ENCODE assay signal across 17 cellular contexts in the genomic region with DNA sequence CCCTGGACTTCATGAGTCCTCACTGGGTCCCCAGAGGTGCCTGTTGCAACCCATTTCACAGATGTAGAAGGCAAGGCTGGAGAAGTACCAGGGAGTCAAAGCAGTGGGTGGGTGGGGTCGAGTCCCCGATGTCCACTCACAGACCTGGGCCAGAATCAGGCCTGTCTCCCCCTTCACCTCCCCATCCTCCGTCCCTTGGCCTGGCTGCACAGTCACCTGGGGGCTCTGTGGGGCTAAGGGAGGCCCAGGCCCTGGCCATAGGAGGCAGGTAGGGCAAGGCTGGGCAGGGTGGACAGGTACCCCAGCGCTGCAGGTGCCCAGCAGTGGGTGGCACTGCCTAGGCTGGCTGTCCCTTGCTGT. TPM values are rescaled to one million over a fixed set of nuclear protein-coding genes. Genes with fewer than 3 reads are reported as not detected.
A peak's percentile ranks its signal among the peaks of the same experiment; 100 is the strongest.
DNase-seq lines count a peak whose midpoint lies in the region; ATAC-seq and TF ChIP-seq lines count a peak whose summit lies in the region.
"Had no signal": no experiment of that assay in that cellular context is flagged by ENCODE, and none has a peak within 500 bp of the region (broad histone marks: within the 10 kb centered on the region; RNA-seq: fewer than 3 reads in every experiment).

No MANE protein-coding gene starts in this region.

- no peak overlapping the region for H3K4me3 Mint-ChIP-seq in activated naive CD4-positive, alpha-beta T cell treated with anti-CD3 and anti-CD28 coated beads, Interleukin-2, amount 50 U/mL, for 24 hours
- H3K4me3 Mint-ChIP-seq: CD4-positive, CD25-positive, alpha-beta regulatory T cell; IgD-negative memory B cell had no signal

- H3K9me3 ChIP-seq in right lobe of liver (no peaks in the 10 kb centered on the region), psoas muscle (no peaks in the 10 kb centered on the region)
- H3K9me3 ChIP-seq: BLaER1 had no signal

- H3K27me3 ChIP-seq in right lobe of liver (no peaks in the 10 kb centered on the region), psoas muscle (ENCODE audit: insufficient read depth in 3 of 3, low read length in 2 of 3) (peaks cover 0 to 19% (median 4%) of the 10 kb centered on the region in 3 donors)
- H3K27me3 ChIP-seq: BLaER1 had no signal

- no peaks in the 10 kb centered on the region for H3K27me3 Mint-ChIP-seq in activated naive CD4-positive, alpha-beta T cell treated with anti-CD3 and anti-CD28 coated beads, Interleukin-2, amount 50 U/mL, for 24 hours
- H3K27me3 Mint-ChIP-seq: CD4-positive, CD25-positive, alpha-beta regulatory T cell had no signal

- no peak for TF ChIP-seq POLR2A in right lobe of liver (IDR thresholded peaks at IDR 0.05)

- no peak for TF ChIP-seq CTCF in right lobe of liver (IDR thresholded peaks at IDR 0.05)
- TF ChIP-seq CTCF in psoas muscle (IDR thresholded peaks at IDR 0.05) = no peak

- intact Hi-C loops in cardiac septum (cut with DNase I) = no loop called here
- intact Hi-C loops in right lobe of liver (cut with DNase I) = no loop called here
- intact Hi-C loops in psoas muscle (cut with DNase I) = no loop called here

- H3K4me1 ChIP-seq in right lobe of liver (no peaks in the 10 kb centered on the region), psoas muscle (no peaks in the 10 kb centered on the region)

- no CpG with 5 or more reads among the region's 4 CpGs for WGBS in right lobe of liver (ENCODE audit: insufficient coverage, low coverage, low lambda C conversion rate, missing lambda C conversion rate)
- 84 to 90% (median 87%) methylated on average over 4 of the region's 4 CpGs for WGBS in psoas muscle, 3 donors

- ATAC-seq in right lobe of liver (no peak), psoas muscle (no peak)
- ATAC-seq: HCT116 had no signal

- H3K4me3 ChIP-seq in right lobe of liver (no peak overlapping the region), psoas muscle (no peak overlapping the region)
- H3K4me3 ChIP-seq: BLaER1 had no signal

- H3K27ac ChIP-seq in right lobe of liver (no peak overlapping the region), psoas muscle (no peak overlapping the region)
- H3K27ac ChIP-seq: BLaER1 had no signal

- no peaks in the 10 kb centered on the region for H3K4me1 Mint-ChIP-seq in activated naive CD4-positive, alpha-beta T cell treated with anti-CD3 and anti-CD28 coated beads, Interleukin-2, amount 50 U/mL, for 24 hours
- H3K4me1 Mint-ChIP-seq: CD4-positive, CD25-positive, alpha-beta regulatory T cell had no signal

- peak overlapping the region; percentile 8 for H3K27ac Mint-ChIP-seq in activated naive CD4-positive, alpha-beta T cell treated with anti-CD3 and anti-CD28 coated beads, Interleukin-2, amount 50 U/mL, for 24 hours
- H3K27ac Mint-ChIP-seq: IgD-negative memory B cell had no signal

- H3K9me3 Mint-ChIP-seq in activated naive CD4-positive, alpha-beta T cell treated with anti-CD3 and anti-CD28 coated beads, Interleukin-2, amount 50 U/mL, for 24 hours = no peaks in the 10 kb centered on the region

- H3K36me3 ChIP-seq in right lobe of liver (no peaks in the 10 kb centered on the region), psoas muscle (ENCODE audit: insufficient read depth in 1 of 2, low read depth in 1 of 2) (no peaks in the 10 kb centered on the region)
- H3K36me3 ChIP-seq: BLaER1 had no signal

- H3K36me3 Mint-ChIP-seq in activated naive CD4-positive, alpha-beta T cell treated with anti-CD3 and anti-CD28 coated beads, Interleukin-2, amount 50 U/mL, for 24 hours = no peaks in the 10 kb centered on the region
- H3K36me3 Mint-ChIP-seq: CD4-positive, CD25-positive, alpha-beta regulatory T cell had no signal

- DNase-seq in activated naive CD4-positive, alpha-beta T cell treated with anti-CD3 and anti-CD28 coated beads, Interleukin-2, amount 50 U/mL, for 16 hours = no peak
- DNase-seq in cardiac septum (ENCODE audit: low spot score) (peak; percentile 17), right lobe of liver (peak in 2 of 3 donors; percentile 6 to 34), middle frontal gyrus (ENCODE audit: extremely low spot score, low spot score) (no peak), psoas muscle (no peak), NCI-H82 treated with DMSO at 0.1 percent for 48 hours (lab: John Stamatoyannopoulos, UW; ENCODE audit: unreplicated experiment) (no peak)
- DNase-seq: 8988T; AML-193; Calu3; CD4-positive, CD25-positive, alpha-beta regulatory T cell; DMS 273 treated with DMSO at 0.1 percent for 48 hours had no signal

RNA-seq across cellular contexts. Expression of a gene that starts 29.5 kb away (rescaled TPM):
- total RNA-seq in cardiac septum (not detected), right lobe of liver (under 1 TPM in 1 of 6 experiments, not detected in 5; 0.04 TPM), psoas muscle (not detected)
- under 1 TPM in 1 of 3 donors, not detected in 2; 0.01 TPM for polyA plus RNA-seq in psoas muscle
- total RNA-seq: CD4-positive, CD25-positive, alpha-beta regulatory T cell; Daoy; HT-29 had no signal
- polyA plus RNA-seq: CD4-positive, CD25-positive, alpha-beta regulatory T cell; IgD-negative memory B cell had no signal

RNA-seq across cellular contexts. Expression of a gene that starts 48.1 kb away (rescaled TPM):
- total RNA-seq in cardiac septum (25.4 TPM), right lobe of liver (10 to 100 TPM in 5 of 6 experiments, 1 to 10 TPM in 1; 5.7 to 43.7 (median 23.9) TPM), psoas muscle (10 to 100 TPM; 21.8 to 52.6 (median 25.1) TPM)
- polyA plus RNA-seq in psoas muscle = 10 to 100 TPM; 17.8 to 26.9 (median 23.3) TPM
- total RNA-seq: Calu3, HT-29 had no signal
- polyA plus RNA-seq: CD4-positive, CD25-positive, alpha-beta regulatory T cell; IgD-negative memory B cell had no signal

Comparison
In these comparisons a context has a peak if more than half of its experiments do, and no peak if none do; other contexts are left out.
1. DNase-seq: peak in cardiac septum (single experiment) and right lobe of liver (2 of 3); none in activated naive CD4-positive, alpha-beta T cell treated with anti-CD3 and anti-CD28 coated beads, Interleukin-2, amount 50 U/mL, for 16 hours (single experiment), middle frontal gyrus (single experiment), psoas muscle (0 of 2) and NCI-H82 treated with DMSO at 0.1 percent for 48 hours (single experiment).